Comparison of ENCODE assay signal across 19 cellular contexts in genomic region chr5:31990701-31991110, GRCh38.
DNase-seq lines count a peak whose midpoint lies in the region; ATAC-seq and TF ChIP-seq lines count a peak whose summit lies in the region.
"Had no signal": no experiment of that assay in that cellular context is flagged by ENCODE, and none has a peak within 500 bp of the region (broad histone marks: within the 10 kb centered on the region; RNA-seq: fewer than 3 reads in every experiment).

No MANE protein-coding gene starts in this region.

- CTCF ChIA-PET in IMR-90 (lab: Yijun Ruan, JAX), result no interaction called here

- H3K9me3 Mint-ChIP-seq in osteocyte (ENCODE audit: unreplicated experiment) (peaks cover 4% of the 10 kb centered on the region), endothelial cell (ENCODE audit: unreplicated experiment) (no peaks in the 10 kb centered on the region)
- H3K9me3 Mint-ChIP-seq: activated naive CD4-positive, alpha-beta T cell treated with anti-CD3 and anti-CD28 coated beads, Interleukin-2, amount 10 ng/mL, durations not matched to agents 7 days and 5 days; T-helper 1 cell treated with Interleukin-12 subunit alpha and Interleukin-12 subunit beta and Interleukin-4 antibody, amounts not matched to agents 30 μg/mL and 1 μg/mL, for 36 hours had no signal

- no peak overlapping the region for H3K23ac ChIP-seq in IMR-90 (ENCODE audit: low read depth, low read length)

- H3K4ac ChIP-seq in IMR-90 (ENCODE audit: low read depth, low read length), result no peak overlapping the region

- DNase-seq in IMR-90 (no peak), adipocyte (ENCODE audit: low read depth) (peak; percentile 40), osteocyte (ENCODE audit: extremely low spot score, unreplicated experiment) (no peak), endothelial cell (ENCODE audit: low spot score) (no peak), ureter (ENCODE audit: low spot score) (no peak), lower lobe of right lung (no peak)
- DNase-seq in activated CD4-positive, alpha-beta T cell treated with anti-CD3 and anti-CD28 coated beads, Interleukin-2, amount 50 U/mL, for 1 hour, result no peak
- DNase-seq: activated CD8-positive, alpha-beta memory T cell treated with anti-CD3 and anti-CD28 coated beads, Interleukin-2, amount 50 U/mL, for 48 hours; activated naive CD4-positive, alpha-beta T cell treated with anti-CD3 and anti-CD28 coated beads, Interleukin-2, amount 10 ng/mL, durations not matched to agents 7 days and 5 days; AML-193; body of pancreas; left cardiac atrium; NCI-H2081; NCI-H69 had no signal

- H3K4me1 ChIP-seq in DOHH2 (ENCODE audit: control insufficient read depth, low read length), result peaks cover 73% of the 10 kb centered on the region
- H3K4me1 ChIP-seq in IMR-90 (ENCODE audit: control insufficient read depth, insufficient read depth, low read length), result peaks cover 15% of the 10 kb centered on the region
- peaks cover 41% of the 10 kb centered on the region for H3K4me1 ChIP-seq in adipocyte (ENCODE audit: control insufficient read depth, insufficient read depth, low read length)
- H3K4me1 ChIP-seq in lower lobe of right lung, result no peaks in the 10 kb centered on the region
- H3K4me1 ChIP-seq: body of pancreas had no signal

- dilution Hi-C loops in IMR-90 (cut with HindIII; ENCODE audit: low sequenced_read_pairs, unreplicated experiment), result no loop called here

- H3K9me2 ChIP-seq in DOHH2 (replicated peaks; ENCODE audit: control insufficient read depth, low read length), result no peaks in the 10 kb centered on the region

- H4K20me1 ChIP-seq in DOHH2 (ENCODE audit: control insufficient read depth, insufficient read depth, low read depth, low read length) (no peaks in the 10 kb centered on the region), IMR-90 (ENCODE audit: insufficient read depth, low read length) (no peaks in the 10 kb centered on the region)

- 0 out of 2 replicates have a peak overlapping the region, but pooled peaks have one; percentile 92 for H3K4me3 ChIP-seq in DOHH2 (ENCODE audit: low read length)
- no peak overlapping the region for H3K4me3 ChIP-seq in IMR-90 (ENCODE audit: insufficient read depth, low read depth, low read length)
- no peak overlapping the region for H3K4me3 ChIP-seq in adipocyte (ENCODE audit: low read length)
- H3K4me3 ChIP-seq in lower lobe of right lung, result no peak overlapping the region
- H3K4me3 ChIP-seq: body of pancreas, hepatocyte had no signal

- H2BK15ac ChIP-seq in IMR-90 (ENCODE audit: low read depth, low read length), result 0 out of 3 replicates have a peak overlapping the region, but pooled peaks have one; percentile 37

- H3K27ac Mint-ChIP-seq in osteocyte (ENCODE audit: unreplicated experiment) (peak overlapping the region; percentile 56), endothelial cell (ENCODE audit: unreplicated experiment) (no peak overlapping the region)
- H3K27ac Mint-ChIP-seq: activated naive CD4-positive, alpha-beta T cell treated with anti-CD3 and anti-CD28 coated beads, Interleukin-2, amount 10 ng/mL, durations not matched to agents 7 days and 5 days; stimulated activated memory B cell treated with anti-CD40 and anti-IgM and Interleukin-4, amounts not matched to agents 10 μg/mL and 1 μg/mL and 100 μg/mL, for 72 hours; T-helper 1 cell treated with Interleukin-12 subunit alpha and Interleukin-12 subunit beta and Interleukin-4 antibody, amounts not matched to agents 30 μg/mL and 1 μg/mL, for 36 hours had no signal

- H3K36me3 Mint-ChIP-seq in osteocyte (ENCODE audit: unreplicated experiment), result peaks cover 2% of the 10 kb centered on the region
- H3K36me3 Mint-ChIP-seq in endothelial cell (ENCODE audit: low read depth, unreplicated experiment), result peaks cover 30% of the 10 kb centered on the region
- H3K36me3 Mint-ChIP-seq: activated naive CD4-positive, alpha-beta T cell treated with anti-CD3 and anti-CD28 coated beads, Interleukin-2, amount 10 ng/mL, durations not matched to agents 7 days and 5 days; stimulated activated memory B cell treated with anti-CD40 and anti-IgM and Interleukin-4, amounts not matched to agents 10 μg/mL and 1 μg/mL and 100 μg/mL, for 72 hours had no signal

- H4K8ac ChIP-seq in IMR-90 (ENCODE audit: low read depth in 2 of 2, low read length in 2 of 2), result no peak overlapping the region

- H4K5ac ChIP-seq in IMR-90 (ENCODE audit: low read depth, low read length), result no peak overlapping the region

- TF ChIP-seq CTCF in DOHH2 (IDR thresholded peaks at IDR 0.05; ENCODE audit: low read depth, low read length, poor library complexity, severe bottlenecking) (no peak), IMR-90 (conservative IDR thresholded peaks at IDR 0.05; ENCODE audit: low read depth, low read length) (no peak), osteocyte (IDR thresholded peaks at IDR 0.05) (no peak), endothelial cell (IDR thresholded peaks at IDR 0.05; ENCODE audit: unreplicated experiment) (no peak), lower lobe of right lung (IDR thresholded peaks at IDR 0.05) (no peak)

- H3F3A ChIP-seq in DOHH2 (ENCODE audit: control insufficient read depth, insufficient read depth), result peaks cover 37% of the 10 kb centered on the region

- H2BK120ac ChIP-seq in IMR-90 (ENCODE audit: low read depth, low read length), result peak overlapping the region; percentile 43

- H3K18ac ChIP-seq in IMR-90 (ENCODE audit: low read depth, low read length), result no peak overlapping the region

- H3K14ac ChIP-seq in IMR-90 (replicated peaks; ENCODE audit: low read depth, low read length), result no peak overlapping the region

- H3K36me3 ChIP-seq in DOHH2 (ENCODE audit: control insufficient read depth, low read length) (peaks cover 5% of the 10 kb centered on the region), IMR-90 (ENCODE audit: control insufficient read depth, insufficient read depth, low read length) (no peaks in the 10 kb centered on the region), adipocyte (ENCODE audit: control insufficient read depth, insufficient read depth, low read length, severe bottlenecking) (peaks cover 14% of the 10 kb centered on the region), lower lobe of right lung (peaks cover under 1% of the 10 kb centered on the region)

- no peak overlapping the region for H2BK20ac ChIP-seq in IMR-90 (ENCODE audit: low read depth, low read length)

- H3K9me1 ChIP-seq in IMR-90 (ENCODE audit: insufficient read depth, low read length), result peaks cover 12% of the 10 kb centered on the region; the same call in 1 of the 2 replicates

- TF ChIP-seq RAD21 in IMR-90 (IDR thresholded peaks at IDR 0.05; ENCODE audit: low read length), result no peak

- H3K79me1 ChIP-seq in IMR-90 (ENCODE audit: low read depth in 1 of 2, low read length in 2 of 2), result no peaks in the 10 kb centered on the region

- H3K27ac ChIP-seq in DOHH2 (ENCODE audit: low read depth, low read length), result no peak overlapping the region
- no peak overlapping the region for H3K27ac ChIP-seq in IMR-90 (ENCODE audit: insufficient read depth, low read length)
- no peak overlapping the region for H3K27ac ChIP-seq in lower lobe of right lung
- H3K27ac ChIP-seq: body of pancreas, hepatocyte had no signal

- intact Hi-C loops in IMR-90 (cut with micrococcal nuclease) (no loop called here), lower lobe of right lung (cut with DNase I) (no loop called here)

- H3K9ac ChIP-seq in IMR-90 (ENCODE audit: low read depth, low read length), result no peak overlapping the region
- no peak overlapping the region for H3K9ac ChIP-seq in adipocyte (ENCODE audit: low read length)

- no peak for TF ChIP-seq POLR2A in IMR-90 (IDR thresholded peaks at IDR 0.05; ENCODE audit: low read depth, low read length)

- no peak overlapping the region for H3K4me3 Mint-ChIP-seq in osteocyte (ENCODE audit: unreplicated experiment)
- no peak overlapping the region for H3K4me3 Mint-ChIP-seq in endothelial cell (ENCODE audit: unreplicated experiment)
- H3K4me3 Mint-ChIP-seq: activated naive CD4-positive, alpha-beta T cell treated with anti-CD3 and anti-CD28 coated beads, Interleukin-2, amount 10 ng/mL, durations not matched to agents 7 days and 5 days; stimulated activated memory B cell treated with anti-CD40 and anti-IgM and Interleukin-4, amounts not matched to agents 10 μg/mL and 1 μg/mL and 100 μg/mL, for 72 hours; T-helper 1 cell treated with Interleukin-12 subunit alpha and Interleukin-12 subunit beta and Interleukin-4 antibody, amounts not matched to agents 30 μg/mL and 1 μg/mL, for 36 hours had no signal

- H3K27me3 Mint-ChIP-seq in osteocyte (ENCODE audit: unreplicated experiment), result no peaks in the 10 kb centered on the region
- H3K27me3 Mint-ChIP-seq in endothelial cell (ENCODE audit: unreplicated experiment), result peaks cover 5% of the 10 kb centered on the region
- H3K27me3 Mint-ChIP-seq: activated naive CD4-positive, alpha-beta T cell treated with anti-CD3 and anti-CD28 coated beads, Interleukin-2, amount 10 ng/mL, durations not matched to agents 7 days and 5 days had no signal

- peak overlapping the region; percentile 91 for H3K4me2 ChIP-seq in DOHH2 (ENCODE audit: low read length)
- no peak overlapping the region for H3K4me2 ChIP-seq in IMR-90 (ENCODE audit: low read depth, low read length)
- H3K4me2 ChIP-seq: hepatocyte had no signal

- H2BK5ac ChIP-seq in IMR-90 (ENCODE audit: low read depth, low read length, poor library complexity, severe bottlenecking), result no peak overlapping the region

- no TSS peak for BruUV-seq in IMR-90 (replicated peaks; lab: Mats Ljungman, UMichigan)

- peaks cover 9% of the 10 kb centered on the region for H3K79me2 ChIP-seq in DOHH2 (ENCODE audit: control insufficient read depth, low read length)
- H3K79me2 ChIP-seq: hepatocyte had no signal

- POLR2A ChIA-PET in IMR-90 (lab: Charles Lee; ENCODE audit: unreplicated experiment), result no interaction called here

- 70% methylated on average over 2 of the region's 3 CpGs; no CpG with 5 or more reads in 1 of the 2 experiments for whole genome bisulfite sequencing in IMR-90 (ENCODE audit: extremely low coverage in 2 of 2, insufficient read length in 1 of 2), 2 experiments

- H3K9me3 ChIP-seq in DOHH2 (ENCODE audit: control insufficient read depth, insufficient read depth, low read length), result 0 out of 2 replicates have a peak, but pooled peaks cover 2% of the 10 kb centered on the region
- no peaks in the 10 kb centered on the region for H3K9me3 ChIP-seq in IMR-90 (ENCODE audit: control insufficient read depth, insufficient read depth, low read length)
- no peaks in the 10 kb centered on the region for H3K9me3 ChIP-seq in adipocyte (ENCODE audit: control insufficient read depth, low read length)
- no peaks in the 10 kb centered on the region for H3K9me3 ChIP-seq in lower lobe of right lung
- H3K9me3 ChIP-seq: body of pancreas had no signal

- no peak overlapping the region for H2AFZ ChIP-seq in IMR-90 (replicated peaks; ENCODE audit: low read length, poor library complexity)
- H2AFZ ChIP-seq: hepatocyte had no signal

- no peak overlapping the region for H3K56ac ChIP-seq in IMR-90 (ENCODE audit: extremely low read depth, insufficient read depth, low read length)

- H2AK5ac ChIP-seq in IMR-90 (ENCODE audit: low read depth, low read length), result peak overlapping the region; percentile 30; the same call in 1 of the 2 replicates

- no peaks in the 10 kb centered on the region for H3K27me3 ChIP-seq in DOHH2 (ENCODE audit: control insufficient read depth, low read length)
- H3K27me3 ChIP-seq in IMR-90 (ENCODE audit: control insufficient read depth, insufficient read depth, low read length), result peaks cover 3% of the 10 kb centered on the region
- H3K27me3 ChIP-seq in adipocyte (replicated peaks; ENCODE audit: control insufficient read depth, insufficient read depth, low read length), result peaks cover 2% of the 10 kb centered on the region
- no peaks in the 10 kb centered on the region for H3K27me3 ChIP-seq in lower lobe of right lung (ENCODE audit: low read depth)
- H3K27me3 ChIP-seq: body of pancreas, hepatocyte had no signal

- ATAC-seq in IMR-90 (ENCODE audit: low read depth) (no peak), lower lobe of right lung (no peak)
- ATAC-seq: body of pancreas; Right ventricle myocardium inferior; stimulated activated memory B cell treated with anti-CD40 and anti-IgM and Interleukin-4, amounts not matched to agents 10 μg/mL and 1 μg/mL and 100 μg/mL, for 72 hours had no signal

- H4K91ac ChIP-seq in IMR-90 (ENCODE audit: insufficient read depth, low read depth, low read length), result 0 out of 2 replicates have a peak overlapping the region, but pooled peaks have one; percentile 8

- in situ Hi-C loops in IMR-90 (cut with MboI; ENCODE audit: low sequenced_read_pairs), result no loop called here

- peak overlapping the region; percentile 47 for H2AK9ac ChIP-seq in IMR-90 (replicated peaks; ENCODE audit: low read depth, low read length, poor library complexity)

- H3K4me1 Mint-ChIP-seq in osteocyte (ENCODE audit: unreplicated experiment), result peaks cover 66% of the 10 kb centered on the region
- H3K4me1 Mint-ChIP-seq in endothelial cell (ENCODE audit: unreplicated experiment), result no peaks in the 10 kb centered on the region
- H3K4me1 Mint-ChIP-seq: stimulated activated memory B cell treated with anti-CD40 and anti-IgM and Interleukin-4, amounts not matched to agents 10 μg/mL and 1 μg/mL and 100 μg/mL, for 72 hours had no signal
